Comparison of ENCODE assay signal across 17 cellular contexts in genomic region chr1:25104932-25105561, GRCh38.
"Had no signal": no experiment of that assay in that cellular context is flagged by ENCODE, and none has a peak within 500 bp of the region (broad histone marks: within the 10 kb centered on the region; RNA-seq: fewer than 3 reads in every experiment).

No MANE protein-coding gene starts in this region.

- H3K27me3 ChIP-seq: body of pancreas, colonic mucosa had no signal

- H2AFZ ChIP-seq: parathyroid adenoma had no signal

- H3K79me2 ChIP-seq: parathyroid adenoma had no signal

- H3K27ac Mint-ChIP-seq: activated B cell treated with CpG ODN at 0.5 μM for 24 hours; activated CD4-positive, alpha-beta memory T cell treated with anti-CD3 and anti-CD28 coated beads for 36 hours had no signal

- ATAC-seq: body of pancreas; foreskin keratinocyte; stimulated activated naive CD8-positive, alpha-beta T cell treated with anti-CD3 and anti-CD28 coated beads, Interleukin-15, Interleukin-2, amounts not matched to agents 100 U/mL and 50 U/mL, for 24 hours had no signal

- H3K36me3 ChIP-seq: colonic mucosa, tibial artery had no signal

- H3K9ac ChIP-seq: parathyroid adenoma had no signal

- H3K4me3 Mint-ChIP-seq: activated B cell treated with CpG ODN at 0.5 μM for 24 hours; activated CD4-positive, alpha-beta memory T cell treated with anti-CD3 and anti-CD28 coated beads for 36 hours; naive B cell had no signal

- H3K27ac ChIP-seq: body of pancreas, colonic mucosa, foreskin keratinocyte, parathyroid adenoma, tibial artery had no signal

- FAIRE-seq: keratinocyte, urothelium cell line had no signal

- DNase-seq: activated B cell treated with CpG ODN at 0.5 μM for 24 hours; activated CD4-positive, alpha-beta memory T cell treated with anti-CD3 and anti-CD28 coated beads for 36 hours; activated CD4-positive, alpha-beta T cell treated with anti-CD3 and anti-CD28 coated beads for 4 hours; activated naive CD4-positive, alpha-beta T cell; body of pancreas; central memory CD4-positive, alpha-beta T cell; colonic mucosa; foreskin keratinocyte; midbrain; naive B cell; stimulated activated naive CD8-positive, alpha-beta T cell treated with anti-CD3 and anti-CD28 coated beads, Interleukin-15, Interleukin-2, amounts not matched to agents 100 U/mL and 50 U/mL, for 24 hours; substantia nigra; SW 1271; tibial artery had no signal

- H3K9me3 ChIP-seq: body of pancreas, colonic mucosa had no signal

- H3K4me3 ChIP-seq: body of pancreas, colonic mucosa, tibial artery had no signal

- H3K4me1 ChIP-seq: body of pancreas, colonic mucosa, foreskin keratinocyte, parathyroid adenoma, tibial artery had no signal
